ENCODE assay signal across 1 cellular context in genomic region chr1:66929691-66929998, GRCh38.
TF ChIP-seq lines count a peak whose summit lies in the region.

No MANE protein-coding gene starts in this region.

TF ChIP-seq in K562, 482 proteins besides CTCF, POLR2A, EP300 and RAD21 (continued from another document):
- TF ChIP-seq, protein P1, sequence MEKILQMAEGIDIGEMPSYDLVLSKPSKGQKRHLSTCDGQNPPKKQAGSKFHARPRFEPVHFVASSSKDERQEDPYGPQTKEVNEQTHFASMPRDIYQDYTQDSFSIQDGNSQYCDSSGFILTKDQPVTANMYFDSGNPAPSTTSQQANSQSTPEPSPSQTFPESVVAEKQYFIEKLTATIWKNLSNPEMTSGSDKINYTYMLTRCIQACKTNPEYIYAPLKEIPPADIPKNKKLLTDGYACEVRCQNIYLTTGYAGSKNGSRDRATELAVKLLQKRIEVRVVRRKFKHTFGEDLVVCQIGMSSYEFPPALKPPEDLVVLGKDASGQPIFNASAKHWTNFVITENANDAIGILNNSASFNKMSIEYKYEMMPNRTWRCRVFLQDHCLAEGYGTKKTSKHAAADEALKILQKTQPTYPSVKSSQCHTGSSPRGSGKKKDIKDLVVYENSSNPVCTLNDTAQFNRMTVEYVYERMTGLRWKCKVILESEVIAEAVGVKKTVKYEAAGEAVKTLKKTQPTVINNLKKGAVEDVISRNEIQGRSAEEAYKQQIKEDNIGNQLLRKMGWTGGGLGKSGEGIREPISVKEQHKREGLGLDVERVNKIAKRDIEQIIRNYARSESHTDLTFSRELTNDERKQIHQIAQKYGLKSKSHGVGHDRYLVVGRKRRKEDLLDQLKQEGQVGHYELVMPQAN (IDR thresholded peaks at IDR 0.05; ENCODE audit: borderline replicate concordance) = peak; percentile 41; the same call in 1 of the 2 replicates
- no peak for TF ChIP-seq DMBX1 (CRISPR knock-in tag; IDR thresholded peaks at IDR 0.05; ENCODE audit: borderline replicate concordance)
- no peak for TF ChIP-seq ARID2 (IDR thresholded peaks at IDR 0.05)
- TF ChIP-seq, protein P2, sequence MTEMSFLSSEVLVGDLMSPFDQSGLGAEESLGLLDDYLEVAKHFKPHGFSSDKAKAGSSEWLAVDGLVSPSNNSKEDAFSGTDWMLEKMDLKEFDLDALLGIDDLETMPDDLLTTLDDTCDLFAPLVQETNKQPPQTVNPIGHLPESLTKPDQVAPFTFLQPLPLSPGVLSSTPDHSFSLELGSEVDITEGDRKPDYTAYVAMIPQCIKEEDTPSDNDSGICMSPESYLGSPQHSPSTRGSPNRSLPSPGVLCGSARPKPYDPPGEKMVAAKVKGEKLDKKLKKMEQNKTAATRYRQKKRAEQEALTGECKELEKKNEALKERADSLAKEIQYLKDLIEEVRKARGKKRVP (CRISPR knock-in tag; IDR thresholded peaks at IDR 0.05) = 0 out of 2 replicates have a peak, but pooled peaks have one; percentile 59
- peak; percentile 12; the same call in 1 of the 2 replicates for TF ChIP-seq ARID1B (IDR thresholded peaks at IDR 0.05)
- TF ChIP-seq, protein P3, sequence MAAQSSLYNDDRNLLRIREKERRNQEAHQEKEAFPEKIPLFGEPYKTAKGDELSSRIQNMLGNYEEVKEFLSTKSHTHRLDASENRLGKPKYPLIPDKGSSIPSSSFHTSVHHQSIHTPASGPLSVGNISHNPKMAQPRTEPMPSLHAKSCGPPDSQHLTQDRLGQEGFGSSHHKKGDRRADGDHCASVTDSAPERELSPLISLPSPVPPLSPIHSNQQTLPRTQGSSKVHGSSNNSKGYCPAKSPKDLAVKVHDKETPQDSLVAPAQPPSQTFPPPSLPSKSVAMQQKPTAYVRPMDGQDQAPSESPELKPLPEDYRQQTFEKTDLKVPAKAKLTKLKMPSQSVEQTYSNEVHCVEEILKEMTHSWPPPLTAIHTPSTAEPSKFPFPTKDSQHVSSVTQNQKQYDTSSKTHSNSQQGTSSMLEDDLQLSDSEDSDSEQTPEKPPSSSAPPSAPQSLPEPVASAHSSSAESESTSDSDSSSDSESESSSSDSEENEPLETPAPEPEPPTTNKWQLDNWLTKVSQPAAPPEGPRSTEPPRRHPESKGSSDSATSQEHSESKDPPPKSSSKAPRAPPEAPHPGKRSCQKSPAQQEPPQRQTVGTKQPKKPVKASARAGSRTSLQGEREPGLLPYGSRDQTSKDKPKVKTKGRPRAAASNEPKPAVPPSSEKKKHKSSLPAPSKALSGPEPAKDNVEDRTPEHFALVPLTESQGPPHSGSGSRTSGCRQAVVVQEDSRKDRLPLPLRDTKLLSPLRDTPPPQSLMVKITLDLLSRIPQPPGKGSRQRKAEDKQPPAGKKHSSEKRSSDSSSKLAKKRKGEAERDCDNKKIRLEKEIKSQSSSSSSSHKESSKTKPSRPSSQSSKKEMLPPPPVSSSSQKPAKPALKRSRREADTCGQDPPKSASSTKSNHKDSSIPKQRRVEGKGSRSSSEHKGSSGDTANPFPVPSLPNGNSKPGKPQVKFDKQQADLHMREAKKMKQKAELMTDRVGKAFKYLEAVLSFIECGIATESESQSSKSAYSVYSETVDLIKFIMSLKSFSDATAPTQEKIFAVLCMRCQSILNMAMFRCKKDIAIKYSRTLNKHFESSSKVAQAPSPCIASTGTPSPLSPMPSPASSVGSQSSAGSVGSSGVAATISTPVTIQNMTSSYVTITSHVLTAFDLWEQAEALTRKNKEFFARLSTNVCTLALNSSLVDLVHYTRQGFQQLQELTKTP (IDR thresholded peaks at IDR 0.05; ENCODE audit: low read depth in 1 of 2, partially characterized antibody in 2 of 2) = peak in 1 of 2 experiments; percentile 14
- TF ChIP-seq, protein P4, sequence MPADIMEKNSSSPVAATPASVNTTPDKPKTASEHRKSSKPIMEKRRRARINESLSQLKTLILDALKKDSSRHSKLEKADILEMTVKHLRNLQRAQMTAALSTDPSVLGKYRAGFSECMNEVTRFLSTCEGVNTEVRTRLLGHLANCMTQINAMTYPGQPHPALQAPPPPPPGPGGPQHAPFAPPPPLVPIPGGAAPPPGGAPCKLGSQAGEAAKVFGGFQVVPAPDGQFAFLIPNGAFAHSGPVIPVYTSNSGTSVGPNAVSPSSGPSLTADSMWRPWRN (IDR thresholded peaks at IDR 0.05; ENCODE audit: low read depth) = 0 out of 2 replicates have a peak, but pooled peaks have one; percentile 27
- TF ChIP-seq MECOM (CRISPR knock-in tag; IDR thresholded peaks at IDR 0.05) = no peak
- TF ChIP-seq BRD4 (IDR thresholded peaks at IDR 0.05) = no peak
- TF ChIP-seq NBN (IDR thresholded peaks at IDR 0.05; ENCODE audit: low read depth) = peak; percentile 50; the same call in 1 of the 2 replicates
- TF ChIP-seq PTRF (tag; IDR thresholded peaks at IDR 0.05) = no peak
- TF ChIP-seq GABPA (tag; conservative IDR thresholded peaks at IDR 0.05; ENCODE audit: low read depth) = peak; percentile 39; the same call in 1 of the 2 replicates
- no peak for TF ChIP-seq BRCA1 (IDR thresholded peaks at IDR 0.05)
- no peak for TF ChIP-seq BRCA1 (CRISPR knock-in tag; IDR thresholded peaks at IDR 0.05)
